ENCODE assay signal across 15 cellular contexts in genomic region chr10:48608926-48609325, GRCh38. TPM values are rescaled to one million over a fixed set of nuclear protein-coding genes. Genes with fewer than 3 reads are reported as not detected.
"Had no signal": no experiment of that assay in that cellular context is flagged by ENCODE, and none has a peak within 500 bp of the region (broad histone marks: within the 10 kb centered on the region; RNA-seq: fewer than 3 reads in every experiment).

No MANE protein-coding gene starts in this region.

- FAIRE-seq: keratinocyte had no signal

- H3K4me1 Mint-ChIP-seq: activated naive CD8-positive, alpha-beta T cell treated with anti-CD3 and anti-CD28 coated beads, Interleukin-2, amount 50 U/mL, for 24 hours; activated T-helper 17 cell treated with anti-CD3 and anti-CD28 coated beads, Interleukin-2, amount 50 U/mL, for 72 hours had no signal

- DNase-seq: activated CD4-positive, alpha-beta T cell treated with anti-CD3 and anti-CD28 coated beads for 48 hours; activated CD8-positive, alpha-beta T cell treated with anti-CD3 and anti-CD28 coated beads for 36 hours; activated naive CD4-positive, alpha-beta T cell treated with Interleukin-2 at 50 U/mL for 16 hours; activated naive CD8-positive, alpha-beta T cell treated with anti-CD3 and anti-CD28 coated beads, Interleukin-2, amount 50 U/mL, for 24 hours; aorta; hippocampal formation; left lung; T-helper 2 cell had no signal

- H3K4me3 ChIP-seq: left lung, right atrium auricular region, skin epidermis, thoracic aorta had no signal

- H3K4me3 Mint-ChIP-seq: activated CD8-positive, alpha-beta T cell treated with anti-CD3 and anti-CD28 coated beads for 36 hours; activated naive CD8-positive, alpha-beta T cell treated with anti-CD3 and anti-CD28 coated beads, Interleukin-2, amount 50 U/mL, for 24 hours; activated T-helper 17 cell treated with anti-CD3 and anti-CD28 coated beads, Interleukin-2, amount 50 U/mL, for 72 hours; natural killer cell treated with Interleukin-12 subunit alpha and Interleukin-12 subunit beta and Interleukin-15 and Interleukin-18, amount 100 ng/mL, for 72 hours; WTC11 had no signal

- H3K36me3 Mint-ChIP-seq: natural killer cell treated with Interleukin-12 subunit alpha and Interleukin-12 subunit beta and Interleukin-15 and Interleukin-18, amount 100 ng/mL, for 72 hours; WTC11 had no signal

- H3K9me3 Mint-ChIP-seq: activated CD8-positive, alpha-beta T cell treated with anti-CD3 and anti-CD28 coated beads for 36 hours; activated T-helper 17 cell treated with anti-CD3 and anti-CD28 coated beads, Interleukin-2, amount 50 U/mL, for 72 hours; natural killer cell treated with Interleukin-12 subunit alpha and Interleukin-12 subunit beta and Interleukin-15 and Interleukin-18, amount 100 ng/mL, for 72 hours had no signal

- H3K27ac Mint-ChIP-seq: activated CD8-positive, alpha-beta T cell treated with anti-CD3 and anti-CD28 coated beads for 36 hours; activated naive CD8-positive, alpha-beta T cell treated with anti-CD3 and anti-CD28 coated beads, Interleukin-2, amount 50 U/mL, for 24 hours; activated T-helper 17 cell treated with anti-CD3 and anti-CD28 coated beads, Interleukin-2, amount 50 U/mL, for 72 hours; natural killer cell treated with Interleukin-12 subunit alpha and Interleukin-12 subunit beta and Interleukin-15 and Interleukin-18, amount 100 ng/mL, for 72 hours; WTC11 had no signal

RNA-seq across cellular contexts. Expression of gene ARHGAP22, which starts 4.1 kb away (rescaled TPM):
- total RNA-seq: activated CD8-positive, alpha-beta T cell treated with anti-CD3 and anti-CD28 coated beads for 36 hours had no signal
